In genomic region chr15:77782691-77783090, GRCh38 we compare ENCODE assay signal across 29 cellular contexts.
"Had no signal": no experiment of that assay in that cellular context is flagged by ENCODE, and none has a peak within 500 bp of the region (broad histone marks: within the 10 kb centered on the region; RNA-seq: fewer than 3 reads in every experiment).

No MANE protein-coding gene starts in this region.

- H3K4me1 Mint-ChIP-seq: activated CD4-positive, alpha-beta T cell treated with anti-CD3 and anti-CD28 coated beads for 36 hours; activated naive CD4-positive, alpha-beta T cell treated with anti-CD3 and anti-CD28 coated beads, Interleukin-2, amount 10 ng/mL, durations not matched to agents 7 days and 5 days had no signal

- H3K36me3 Mint-ChIP-seq: activated CD4-positive, alpha-beta memory T cell treated with anti-CD3 and anti-CD28 coated beads for 36 hours; activated naive CD4-positive, alpha-beta T cell treated with anti-CD3 and anti-CD28 coated beads, Interleukin-2, amount 10 ng/mL, durations not matched to agents 7 days and 5 days; activated naive CD8-positive, alpha-beta T cell had no signal

- H3K27ac Mint-ChIP-seq: activated CD4-positive, alpha-beta memory T cell treated with anti-CD3 and anti-CD28 coated beads for 36 hours; activated CD4-positive, alpha-beta T cell treated with anti-CD3 and anti-CD28 coated beads for 36 hours; activated naive CD4-positive, alpha-beta T cell treated with anti-CD3 and anti-CD28 coated beads, Interleukin-2, amount 10 ng/mL, durations not matched to agents 7 days and 5 days; activated naive CD8-positive, alpha-beta T cell; T-helper 2 cell treated with Interferon-gamma antibody and Interleukin-4, amounts not matched to agents 5 μg/mL and 100 μg/mL, for 36 hours had no signal

- H3K27ac ChIP-seq: ascending aorta, breast epithelium, SJCRH30 had no signal

- H3K4me3 Mint-ChIP-seq: activated CD4-positive, alpha-beta memory T cell treated with anti-CD3 and anti-CD28 coated beads for 36 hours; activated CD4-positive, alpha-beta T cell treated with anti-CD3 and anti-CD28 coated beads for 36 hours; activated naive CD4-positive, alpha-beta T cell treated with anti-CD3 and anti-CD28 coated beads, Interleukin-2, amount 10 ng/mL, durations not matched to agents 7 days and 5 days; activated naive CD8-positive, alpha-beta T cell; T-helper 2 cell treated with Interferon-gamma antibody and Interleukin-4, amounts not matched to agents 5 μg/mL and 100 μg/mL, for 36 hours had no signal

- H3K4me3 ChIP-seq: ascending aorta, breast epithelium, SJCRH30, SK-N-MC had no signal

- H3K36me3 ChIP-seq: ascending aorta, breast epithelium, SJCRH30 had no signal

- H3K4me1 ChIP-seq: ascending aorta, breast epithelium, SJCRH30 had no signal

- H3K9me3 Mint-ChIP-seq: activated naive CD4-positive, alpha-beta T cell treated with anti-CD3 and anti-CD28 coated beads, Interleukin-2, amount 10 ng/mL, durations not matched to agents 7 days and 5 days; T-helper 2 cell treated with Interferon-gamma antibody and Interleukin-4, amounts not matched to agents 5 μg/mL and 100 μg/mL, for 36 hours had no signal

- H3K9me3 ChIP-seq: SJCRH30 had no signal

- DNase-seq: activated CD4-positive, alpha-beta memory T cell treated with anti-CD3 and anti-CD28 coated beads for 36 hours; activated CD4-positive, alpha-beta T cell treated with anti-CD3 and anti-CD28 coated beads for 36 hours; activated CD4-positive, alpha-beta T cell treated with anti-CD3 and anti-CD28 coated beads, Interleukin-2, amount 50 U/mL, for 1 hour; activated CD8-positive, alpha-beta memory T cell treated with anti-CD3 and anti-CD28 coated beads, Interleukin-2, amount 50 U/mL, for 4 hours; activated effector memory CD4-positive, alpha-beta T cell treated with Interleukin-2 at 50 U/mL for 16 hours; activated naive CD4-positive, alpha-beta T cell treated with anti-CD3 and anti-CD28 coated beads, Interleukin-2, amount 10 ng/mL, durations not matched to agents 7 days and 5 days; activated T-cell treated with anti-CD3 and anti-CD28 coated beads, Interleukin-2, amount 50 U/mL, for 48 hours; amniotic stem cell; Karpas-422; KBM-7; NCI-H1105; NCI-H1417 treated with DMSO at 0.1 percent for 48 hours; NCI-H187 treated with DMSO at 0.1 percent for 48 hours; NCI-H2081; NCI-H2171 treated with DMSO at 0.1 percent for 48 hours; NCI-H2227 treated with DMSO at 0.1 percent for 48 hours; NCI-H446; NCI-H510A treated with DMSO at 0.1 percent for 48 hours; NCI-H526 treated with DMSO at 0.1 percent for 48 hours; NCI-H774; SHP77; SJCRH30 had no signal

- H3K27me3 ChIP-seq: ascending aorta, SJCRH30 had no signal

- ATAC-seq: activated CD4-positive, alpha-beta T cell treated with anti-CD3 and anti-CD28 coated beads for 36 hours; activated CD4-positive, CD25-positive, alpha-beta regulatory T cell treated with anti-CD3 and anti-CD28 coated beads, Interleukin-2, amount 50 U/mL, for 24 hours; Panc1 had no signal
